8 cellular contexts compared by ENCODE assay signal in genomic region chr11:2901854-2902783, GRCh38.
A peak's percentile ranks its signal among the peaks of the same experiment; 100 is the strongest.
DNase-seq lines count a peak whose midpoint lies in the region; ATAC-seq and TF ChIP-seq lines count a peak whose summit lies in the region.

No MANE protein-coding gene starts in this region.

- TF ChIP-seq CTCF in choroid plexus epithelial cell (conservative IDR thresholded peaks at IDR 0.05; ENCODE audit: low read depth, low read length), result no peak

- DNase-seq in AG08396 (ENCODE audit: low spot score), result peak; percentile 98
- peak; percentile 93 for DNase-seq in NCI-H345 treated with DMSO at 0.1 percent for 48 hours (lab: John Stamatoyannopoulos, UW; ENCODE audit: unreplicated experiment)
- DNase-seq in activated CD4-positive, alpha-beta T cell treated with anti-CD3 and anti-CD28 coated beads for 1 hour, result peak; percentile 78
- peak; percentile 93 for DNase-seq in choroid plexus epithelial cell (ENCODE audit: low read depth)
- peak; percentile 93 for DNase-seq in left kidney (ENCODE audit: low read depth, low spot score)
- peak; percentile 95 to 97 for DNase-seq in stimulated activated CD4-positive, alpha-beta T cell treated with anti-CD3 and anti-CD28 coated beads, Interleukin-2, amount 100 ng/mL, for 24 hours

- H3K4me3 ChIP-seq in choroid plexus epithelial cell (ENCODE audit: low read depth, low read length), result peak overlapping the region; percentile 73

- ATAC-seq in GM18907 (IDR thresholded peaks at IDR 0.05; ENCODE audit: unreplicated experiment), result peak; percentile 96
- ATAC-seq in HG03135 (IDR thresholded peaks at IDR 0.05; ENCODE audit: unreplicated experiment), result peak; percentile 93

Comparison
In these comparisons a context has a peak if more than half of its experiments do, and no peak if none do; other contexts are left out.
1. Peak in every context shown above with its lines: DNase-seq, ATAC-seq and H3K4me3 ChIP-seq.